ENCODE assay signal across 12 cellular contexts in the genomic region with DNA sequence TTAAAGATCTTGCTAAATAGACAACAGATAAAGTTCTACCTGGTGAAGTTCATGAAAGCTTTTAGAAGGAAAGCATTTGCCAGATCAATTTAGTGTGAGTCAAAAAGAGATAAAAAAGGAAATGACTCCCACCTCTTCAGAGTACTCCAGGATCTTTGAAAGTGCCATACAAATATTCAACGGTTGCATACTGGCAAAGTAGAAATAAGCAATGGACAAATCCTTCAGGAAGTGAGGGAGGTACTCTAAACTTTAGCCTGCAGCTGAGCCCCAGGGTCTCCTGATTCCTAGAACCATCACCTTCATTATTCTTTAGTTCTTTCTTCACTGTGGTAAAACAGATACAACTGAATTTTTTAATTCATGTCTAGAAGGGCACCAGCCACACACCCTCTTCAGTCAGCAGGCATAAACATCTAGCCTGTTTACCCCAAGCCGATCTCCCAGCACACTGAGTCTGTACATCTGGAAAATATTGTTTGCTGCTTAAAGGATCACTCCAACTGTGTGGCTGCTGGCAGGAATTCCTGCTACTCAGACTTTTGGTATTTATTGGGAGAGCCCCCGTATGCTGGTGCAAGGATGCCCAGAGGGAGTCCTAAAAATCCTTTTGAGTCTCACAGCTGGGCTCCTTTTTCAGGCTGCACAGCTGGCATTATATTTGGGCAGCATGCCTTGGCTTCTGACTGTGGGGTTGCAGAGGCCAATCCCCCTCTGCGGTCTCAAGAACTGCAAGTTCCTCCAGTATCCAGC.
DNase-seq lines count a peak whose midpoint lies in the region; TF ChIP-seq lines count a peak whose summit lies in the region.
"Had no signal": no experiment of that assay in that cellular context is flagged by ENCODE, and none has a peak within 500 bp of the region (broad histone marks: within the 10 kb centered on the region; RNA-seq: fewer than 3 reads in every experiment).

No MANE protein-coding gene starts in this region.

- DNase-seq in ELR (ENCODE audit: low read depth) (peak; percentile 31), LHCN-M2 (ENCODE audit: low read depth) (peak; percentile 80), fibroblast of gingiva (ENCODE audit: low read depth) (peak; percentile 89), retina (peak; percentile 10), NCI-H82 (lab: John Stamatoyannopoulos, UW) (no peak), KG1 (lab: John Stamatoyannopoulos, UW) (no peak), germinal center (ENCODE audit: low spot score) (no peak), prostate gland (ENCODE audit: low spot score) (no peak)
- DNase-seq: activated CD8-positive, alpha-beta memory T cell treated with anti-CD3 and anti-CD28 coated beads, Interleukin-2, amount 10 ng/mL, durations not matched to agents 7 days and 5 days; NCI-H526 had no signal

- TF ChIP-seq POLR2A in prostate gland (IDR thresholded peaks at IDR 0.05), result no peak

- 45% methylated on average over 4 of the region's 4 CpGs for WGBS in prostate gland

- H3K4me3 ChIP-seq in prostate gland, result no peak overlapping the region
- H3K4me3 ChIP-seq: left lung had no signal

- H3K9me3 ChIP-seq in prostate gland, result no peaks in the 10 kb centered on the region
- H3K9me3 ChIP-seq: left lung had no signal

- no peaks in the 10 kb centered on the region for H3K36me3 ChIP-seq in prostate gland
- H3K36me3 ChIP-seq: left lung had no signal

- H3K27ac ChIP-seq in prostate gland, result no peak overlapping the region
- H3K27ac ChIP-seq: KMS-11, left lung had no signal

- intact Hi-C loops in prostate gland (cut with DNase I), result no loop called here

- TF ChIP-seq CTCF in prostate gland (IDR thresholded peaks at IDR 0.05), result no peak

- H3K27me3 ChIP-seq in prostate gland (replicated peaks; ENCODE audit: insufficient read depth), result no peaks in the 10 kb centered on the region
- H3K27me3 ChIP-seq: left lung had no signal

- H3K4me1 ChIP-seq in prostate gland (replicated peaks), result no peaks in the 10 kb centered on the region

Comparison
In these comparisons a context has a peak if more than half of its experiments do, and no peak if none do; other contexts are left out.
1. DNase-seq: peak in ELR (single experiment), LHCN-M2 (single experiment), fibroblast of gingiva (single experiment) and retina (single experiment); none in NCI-H82 (single experiment), KG1 (single experiment), germinal center (single experiment) and prostate gland (single experiment).